ENCODE assay signal across 31 cellular contexts in the genomic region with DNA sequence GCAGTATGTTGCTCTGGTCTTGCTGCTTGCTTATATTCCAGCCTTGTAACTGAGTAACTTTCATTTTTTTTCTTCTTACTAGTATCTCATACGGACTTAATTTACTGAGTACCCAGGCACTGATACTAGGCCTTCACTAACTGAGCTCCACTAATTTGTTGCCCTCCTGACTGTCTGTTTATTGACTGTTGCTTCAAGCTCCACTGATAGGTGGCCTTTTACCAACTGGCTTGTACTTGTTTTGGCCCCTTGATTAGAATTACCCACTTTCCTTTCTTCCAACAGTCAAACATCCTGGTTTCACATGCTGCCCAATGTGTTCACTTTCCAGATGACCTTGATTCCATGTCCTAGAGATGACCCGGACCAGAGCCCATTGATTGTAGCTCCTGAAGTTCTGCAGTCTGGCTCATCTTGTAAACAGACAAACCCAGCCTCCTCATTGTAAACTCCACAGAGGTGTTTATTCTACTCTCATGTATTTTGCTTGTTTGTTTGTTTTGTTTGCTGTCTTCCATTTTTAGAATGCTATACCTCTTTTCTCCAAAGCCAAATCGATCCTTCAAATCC. TPM values are rescaled to one million over a fixed set of nuclear protein-coding genes. Genes with fewer than 3 reads are reported as not detected.
DNase-seq lines count a peak whose midpoint lies in the region; ATAC-seq and TF ChIP-seq lines count a peak whose summit lies in the region.
"Had no signal": no experiment of that assay in that cellular context is flagged by ENCODE, and none has a peak within 500 bp of the region (broad histone marks: within the 10 kb centered on the region; RNA-seq: fewer than 3 reads in every experiment).

No MANE protein-coding gene starts in this region.

- peaks cover 25% of the 10 kb centered on the region for H3K4me1 Mint-ChIP-seq in activated T-cell treated with anti-CD3 and anti-CD28 coated beads, Interleukin-2, amount 50 U/mL, for 72 hours (ENCODE audit: low read depth)
- H3K4me1 Mint-ChIP-seq in stimulated activated memory B cell treated with anti-CD40 and anti-IgM and Interleukin-4, amounts not matched to agents 10 μg/mL and 1 μg/mL and 100 μg/mL, for 72 hours, result peaks cover 63% of the 10 kb centered on the region

- no peaks in the 10 kb centered on the region for H3K9me3 ChIP-seq in heart left ventricle
- H3K9me3 ChIP-seq: A549, HAP-1, spleen, stomach, thyroid gland, uterus had no signal

- H3K36me3 Mint-ChIP-seq in activated T-cell treated with anti-CD3 and anti-CD28 coated beads, Interleukin-2, amount 50 U/mL, for 72 hours (ENCODE audit: insufficient read depth in 2 of 2), result no peaks in the 10 kb centered on the region
- no peaks in the 10 kb centered on the region for H3K36me3 Mint-ChIP-seq in stimulated activated memory B cell treated with anti-CD40 and anti-IgM and Interleukin-4, amounts not matched to agents 10 μg/mL and 1 μg/mL and 100 μg/mL, for 72 hours
- H3K36me3 Mint-ChIP-seq: activated naive CD8-positive, alpha-beta T cell treated with anti-CD3 and anti-CD28 coated beads, Interleukin-2, amount 10 ng/mL, durations not matched to agents 7 days and 5 days; CD4-positive, alpha-beta memory T cell had no signal

- peaks cover 0 to 8% (median 1%) of the 10 kb centered on the region in 12 donors for H3K4me1 ChIP-seq in heart left ventricle
- H3K4me1 ChIP-seq: HAP-1, stomach, thyroid gland, uterus had no signal

- H3K27ac ChIP-seq in heart left ventricle, result no peak overlapping the region
- H3K27ac ChIP-seq: A549, coronary artery, epithelial cell of prostate, spleen, stomach, thyroid gland, uterus had no signal

- no peaks in the 10 kb centered on the region for H3K27me3 Mint-ChIP-seq in activated T-cell treated with anti-CD3 and anti-CD28 coated beads, Interleukin-2, amount 50 U/mL, for 72 hours (ENCODE audit: low read depth)
- no peaks in the 10 kb centered on the region for H3K27me3 Mint-ChIP-seq in stimulated activated memory B cell treated with anti-CD40 and anti-IgM and Interleukin-4, amounts not matched to agents 10 μg/mL and 1 μg/mL and 100 μg/mL, for 72 hours
- H3K27me3 Mint-ChIP-seq: CD4-positive, alpha-beta memory T cell had no signal

- no peak for TF ChIP-seq POLR2A in heart left ventricle (IDR thresholded peaks at IDR 0.05)

- WGBS in heart left ventricle, 4 donors, result 72 to 81% (median 73%) methylated on average over 3 of the region's 3 CpGs

- no peak overlapping the region for H3K4me3 ChIP-seq in heart left ventricle
- H3K4me3 ChIP-seq: A549, coronary artery, HAP-1, spleen, stomach, thyroid gland, uterus had no signal

- peak overlapping the region; percentile 15 for H3K27ac Mint-ChIP-seq in activated T-cell treated with anti-CD3 and anti-CD28 coated beads, Interleukin-2, amount 50 U/mL, for 72 hours
- H3K27ac Mint-ChIP-seq in stimulated activated memory B cell treated with anti-CD40 and anti-IgM and Interleukin-4, amounts not matched to agents 10 μg/mL and 1 μg/mL and 100 μg/mL, for 72 hours, result peak overlapping the region; percentile 4
- H3K27ac Mint-ChIP-seq: activated CD4-positive, alpha-beta memory T cell treated with anti-CD3 and anti-CD28 coated beads, Interleukin-2, amount 10 ng/mL, durations not matched to agents 7 days and 5 days; activated naive CD8-positive, alpha-beta T cell treated with anti-CD3 and anti-CD28 coated beads, Interleukin-2, amount 10 ng/mL, durations not matched to agents 7 days and 5 days; activated T-helper 2 cell treated with anti-CD3 and anti-CD28 coated beads, Interferon-gamma antibody, Interleukin-2, Interleukin-4, amounts not matched to agents 10 μg/mL and 5 μg/mL and 100 μg/mL, durations not matched to agents 14 hours and 24 hours and 36 hours; CD4-positive, alpha-beta memory T cell; T-helper 2 cell treated with Interferon-gamma antibody and Interleukin-4, amounts not matched to agents 5 μg/mL and 100 μg/mL, for 36 hours had no signal

- no peak overlapping the region for H3K4me3 Mint-ChIP-seq in activated T-cell treated with anti-CD3 and anti-CD28 coated beads, Interleukin-2, amount 50 U/mL, for 72 hours
- no peak overlapping the region for H3K4me3 Mint-ChIP-seq in stimulated activated memory B cell treated with anti-CD40 and anti-IgM and Interleukin-4, amounts not matched to agents 10 μg/mL and 1 μg/mL and 100 μg/mL, for 72 hours
- H3K4me3 Mint-ChIP-seq: activated CD4-positive, alpha-beta memory T cell treated with anti-CD3 and anti-CD28 coated beads, Interleukin-2, amount 10 ng/mL, durations not matched to agents 7 days and 5 days; activated naive CD8-positive, alpha-beta T cell treated with anti-CD3 and anti-CD28 coated beads, Interleukin-2, amount 10 ng/mL, durations not matched to agents 7 days and 5 days; CD4-positive, alpha-beta memory T cell; T-helper 2 cell treated with Interferon-gamma antibody and Interleukin-4, amounts not matched to agents 5 μg/mL and 100 μg/mL, for 36 hours had no signal

- TF ChIP-seq CTCF in heart left ventricle (IDR thresholded peaks at IDR 0.05), result no peak

- intact Hi-C loops in heart left ventricle (cut with DNase I), result loop anchor here in 4 of 10 donors (2.0 to 10.0 kb wide), 3 partner anchors 129 to 411 kb away; a partner anchor contains a TSS

- no peaks in the 10 kb centered on the region for H3K27me3 ChIP-seq in heart left ventricle
- H3K27me3 ChIP-seq: spleen, stomach, thyroid gland, uterus had no signal

- no peak for DNase-seq in activated T-cell treated with anti-CD3 and anti-CD28 coated beads, Interleukin-2, amount 50 U/mL, for 72 hours
- DNase-seq in activated T-cell treated with anti-CD3 and anti-CD28 coated beads, Interleukin-2, amount 50 U/mL, for 1 hour, result no peak
- no peak for DNase-seq in left lobe of liver (ENCODE audit: low spot score)
- no peak for DNase-seq in heart left ventricle
- no peak for DNase-seq in activated CD8-positive, alpha-beta memory T cell treated with anti-CD3 and anti-CD28 coated beads, Interleukin-2, amount 50 U/mL, for 4 hours
- DNase-seq in T-helper 2 cell, result no peak
- DNase-seq: activated CD4-positive, alpha-beta memory T cell treated with anti-CD3 and anti-CD28 coated beads, Interleukin-2, amount 10 ng/mL, durations not matched to agents 7 days and 5 days; activated naive CD8-positive, alpha-beta T cell treated with anti-CD3 and anti-CD28 coated beads, Interleukin-2, amount 10 ng/mL, durations not matched to agents 7 days and 5 days; CD4-positive, alpha-beta memory T cell; effector CD8-positive, alpha-beta T cell; hippocampal formation; mammary epithelial cell; NCI-H146; NCI-H524; NK-92 treated with Interleukin-12 subunit alpha and Interleukin-12 subunit beta, amount 100 ng/mL, for 24 hours; PC-3; right cardiac atrium; spleen; stimulated activated CD4-positive, alpha-beta T cell treated with anti-CD3 and anti-CD28 coated beads, Interleukin-2, amount 100 ng/mL, for 24 hours; stomach; thyroid gland; uterus had no signal

- no peak for ATAC-seq in activated T-cell treated with anti-CD3 and anti-CD28 coated beads, Interleukin-2, amount 50 U/mL, for 72 hours (replicated peaks in 1 of 2)
- ATAC-seq in HG03354 (IDR thresholded peaks at IDR 0.05; ENCODE audit: poor library complexity, severe bottlenecking, unreplicated experiment) (peak; percentile 12), left lobe of liver (peak; percentile 73), heart left ventricle (no peak)
- ATAC-seq in stimulated activated memory B cell treated with anti-CD40 and anti-IgM and Interleukin-4, amounts not matched to agents 10 μg/mL and 1 μg/mL and 100 μg/mL, for 72 hours, result no peak
- ATAC-seq: A549, PC-3, right cardiac atrium had no signal

- H3K36me3 ChIP-seq in heart left ventricle, result no peaks in the 10 kb centered on the region
- H3K36me3 ChIP-seq: HAP-1, spleen, stomach, thyroid gland, uterus had no signal

- no peaks in the 10 kb centered on the region for H3K9me3 Mint-ChIP-seq in activated T-cell treated with anti-CD3 and anti-CD28 coated beads, Interleukin-2, amount 50 U/mL, for 72 hours
- H3K9me3 Mint-ChIP-seq in stimulated activated memory B cell treated with anti-CD40 and anti-IgM and Interleukin-4, amounts not matched to agents 10 μg/mL and 1 μg/mL and 100 μg/mL, for 72 hours, result no peaks in the 10 kb centered on the region
- H3K9me3 Mint-ChIP-seq: activated CD4-positive, alpha-beta memory T cell treated with anti-CD3 and anti-CD28 coated beads, Interleukin-2, amount 10 ng/mL, durations not matched to agents 7 days and 5 days; activated naive CD8-positive, alpha-beta T cell treated with anti-CD3 and anti-CD28 coated beads, Interleukin-2, amount 10 ng/mL, durations not matched to agents 7 days and 5 days; activated T-helper 2 cell treated with anti-CD3 and anti-CD28 coated beads, Interferon-gamma antibody, Interleukin-2, Interleukin-4, amounts not matched to agents 10 μg/mL and 5 μg/mL and 100 μg/mL, durations not matched to agents 14 hours and 24 hours and 36 hours; CD4-positive, alpha-beta memory T cell; T-helper 2 cell treated with Interferon-gamma antibody and Interleukin-4, amounts not matched to agents 5 μg/mL and 100 μg/mL, for 36 hours had no signal

RNA-seq across cellular contexts. Expression of a gene that starts 27.7 kb away (rescaled TPM):
- 10 to 100 TPM; 25.8 to 30.7 TPM for total RNA-seq in activated T-cell treated with anti-CD3 and anti-CD28 coated beads, Interleukin-2, amount 50 U/mL, for 72 hours
- total RNA-seq in left lobe of liver (3.1 TPM), heart left ventricle (10 to 100 TPM in 1 of 9 donors, 1 to 10 TPM in 3, under 1 TPM in 4, not detected in 1; 0.28 to 20.4 (median 0.98) TPM)
- polyA plus RNA-seq in heart left ventricle, result 1 to 10 TPM in 1 of 2 donors, under 1 TPM in 1; 0.91 to 6.3 TPM
- total RNA-seq: astrocyte, mammary epithelial cell, PC-3 had no signal
- polyA plus RNA-seq: A549, mammary epithelial cell had no signal

RNA-seq across cellular contexts. Expression of a gene that starts 32.6 kb away (rescaled TPM):
- total RNA-seq in activated T-cell treated with anti-CD3 and anti-CD28 coated beads, Interleukin-2, amount 50 U/mL, for 72 hours, result not detected
- total RNA-seq in left lobe of liver (not detected), heart left ventricle (under 1 TPM in 3 of 9 donors, not detected in 6; 0.17 to 0.45 (median 0.19) TPM)
- not detected for polyA plus RNA-seq in heart left ventricle
- total RNA-seq: activated CD4-positive, alpha-beta memory T cell treated with anti-CD3 and anti-CD28 coated beads, Interleukin-2, amount 10 ng/mL, durations not matched to agents 7 days and 5 days; activated T-helper 2 cell treated with anti-CD3 and anti-CD28 coated beads, Interferon-gamma antibody, Interleukin-2, Interleukin-4, amounts not matched to agents 10 μg/mL and 5 μg/mL and 100 μg/mL, durations not matched to agents 14 hours and 24 hours and 36 hours; astrocyte; CD4-positive, alpha-beta memory T cell; mammary epithelial cell; thyroid gland had no signal
- polyA plus RNA-seq: A549; CD4-positive, alpha-beta memory T cell; mammary epithelial cell had no signal

Comparison
In these comparisons a context has a peak if more than half of its experiments do, and no peak if none do; other contexts are left out.
1. ATAC-seq: peak in HG03354 (single experiment) and left lobe of liver (single experiment); none in activated T-cell treated with anti-CD3 and anti-CD28 coated beads, Interleukin-2, amount 50 U/mL, for 72 hours (0 of 2), stimulated activated memory B cell treated with anti-CD40 and anti-IgM and Interleukin-4, amounts not matched to agents 10 μg/mL and 1 μg/mL and 100 μg/mL, for 72 hours (single experiment) and heart left ventricle (0 of 4).